20 cellular contexts compared by ENCODE assay signal in genomic region chr14:57812000-57812399, GRCh38. TPM values are rescaled to one million over a fixed set of nuclear protein-coding genes. Genes with fewer than 3 reads are reported as not detected.
DNase-seq lines count a peak whose midpoint lies in the region; ATAC-seq and TF ChIP-seq lines count a peak whose summit lies in the region.
"Had no signal": no experiment of that assay in that cellular context is flagged by ENCODE, and none has a peak within 500 bp of the region (broad histone marks: within the 10 kb centered on the region; RNA-seq: fewer than 3 reads in every experiment).

No MANE protein-coding gene starts in this region.

- peak overlapping the region; percentile 49 for H3K4me2 ChIP-seq in BLaER1

- H3K4me3 ChIP-seq in A673 (ENCODE audit: low read depth, low read length, poor library complexity, severe bottlenecking) (no peak overlapping the region), BLaER1 (no peak overlapping the region), NB4 (ENCODE audit: low read depth, low read length) (no peak overlapping the region)
- H3K4me3 ChIP-seq: GM23248 had no signal

- peak; percentile 35 for DNase-seq in A673 (ENCODE audit: low spot score)
- DNase-seq in NB4 (ENCODE audit: low read depth): peak; percentile 3
- no peak for DNase-seq in stimulated activated CD4-positive, alpha-beta T cell treated with anti-CD3 and anti-CD28 coated beads, Interleukin-4, amount 100 ng/mL, for 1 hour
- DNase-seq: C1 segment of cervical spinal cord; Calu3; CD4-positive, alpha-beta memory T cell; COR-L47; DMS53; DMS79 treated with DMSO at 0.1 percent for 48 hours; GF-D8; GM23248; H9 had no signal

- CTCF ChIA-PET in A673 (lab: Charles Lee): no interaction called here

- ATAC-seq in HG03469 (IDR thresholded peaks at IDR 0.05; ENCODE audit: unreplicated experiment): no peak
- ATAC-seq in GM18498 (IDR thresholded peaks at IDR 0.05; ENCODE audit: unreplicated experiment): no peak
- ATAC-seq: HCT116 had no signal

- H3K4me1 ChIP-seq in A673 (ENCODE audit: insufficient read depth, low read length, poor library complexity, severe bottlenecking) (peaks cover 5% of the 10 kb centered on the region), BLaER1 (peaks cover 29% of the 10 kb centered on the region)

- intact Hi-C loops in A673 (cut with micrococcal nuclease; ENCODE audit: unreplicated experiment): no loop called here

- H3K36me3 ChIP-seq in A673 (ENCODE audit: insufficient read depth, low read length, poor library complexity, severe bottlenecking): no peaks in the 10 kb centered on the region
- no peaks in the 10 kb centered on the region for H3K36me3 ChIP-seq in BLaER1

- no peak overlapping the region for H3K9ac ChIP-seq in BLaER1
- H3K9ac ChIP-seq: GM23248 had no signal

- H4K20me1 ChIP-seq in BLaER1: no peaks in the 10 kb centered on the region

- POLR2A ChIA-PET in A673 (lab: Charles Lee; ENCODE audit: low non-redundant PET): no interaction called here

- no peak for TF ChIP-seq POLR2A in NB4 (IDR thresholded peaks at IDR 0.05; ENCODE audit: extremely low read depth, insufficient read length)

- H3K9me3 ChIP-seq in A673 (ENCODE audit: low read depth, low read length, poor library complexity, severe bottlenecking) (no peaks in the 10 kb centered on the region), BLaER1 (no peaks in the 10 kb centered on the region)

- TF ChIP-seq CTCF in A673 (conservative IDR thresholded peaks at IDR 0.05; ENCODE audit: low read depth, low read length) (no peak), NB4 (IDR thresholded peaks at IDR 0.05; ENCODE audit: low read depth, low read length) (no peak)

- BruUV-seq in A673 (replicated peaks; lab: Mats Ljungman, UMichigan): no TSS peak

- H3K27ac ChIP-seq in A673 (ENCODE audit: low read depth, low read length, poor library complexity, severe bottlenecking): no peak overlapping the region
- H3K27ac ChIP-seq in BLaER1: no peak overlapping the region; the same call in 1 of the 2 replicates
- H3K27ac ChIP-seq: GM23248 had no signal

- H3K27me3 ChIP-seq in A673 (replicated peaks; ENCODE audit: insufficient read depth, low read depth, low read length, poor library complexity) (no peaks in the 10 kb centered on the region), BLaER1 (no peaks in the 10 kb centered on the region)

RNA-seq across cellular contexts. Expression of gene SLC35F4, which starts 53.9 kb away (rescaled TPM):
- total RNA-seq in A673 (2021): 0.59 TPM in 1 of 2 replicates, not detected in the other
- total RNA-seq: A172; B cell; Calu3; CD4-positive, alpha-beta memory T cell; Daoy; GM23248; H4; H9 had no signal
